Comparison of ENCODE assay signal across 1 cellular context in genomic region chr19:8444677-8445487, GRCh38.
TF ChIP-seq lines count a peak whose summit lies in the region.

Gene HNRNPM, plus strand, starts transcription at chr19:8444975. Its CDS starts 24 bp downstream, at chr19:8444999.

TF ChIP-seq in A549, 52 proteins besides CTCF, POLR2A, EP300 and RAD21 (continued from another document):
- no peak for TF ChIP-seq ATOH8 (CRISPR knock-in tag; IDR thresholded peaks at IDR 0.05; ENCODE audit: low read depth)
- TF ChIP-seq HOXB13 (CRISPR knock-in tag; IDR thresholded peaks at IDR 0.05; ENCODE audit: low read depth), result no peak
